ENCODE assay signal across 31 cellular contexts in the genomic region with DNA sequence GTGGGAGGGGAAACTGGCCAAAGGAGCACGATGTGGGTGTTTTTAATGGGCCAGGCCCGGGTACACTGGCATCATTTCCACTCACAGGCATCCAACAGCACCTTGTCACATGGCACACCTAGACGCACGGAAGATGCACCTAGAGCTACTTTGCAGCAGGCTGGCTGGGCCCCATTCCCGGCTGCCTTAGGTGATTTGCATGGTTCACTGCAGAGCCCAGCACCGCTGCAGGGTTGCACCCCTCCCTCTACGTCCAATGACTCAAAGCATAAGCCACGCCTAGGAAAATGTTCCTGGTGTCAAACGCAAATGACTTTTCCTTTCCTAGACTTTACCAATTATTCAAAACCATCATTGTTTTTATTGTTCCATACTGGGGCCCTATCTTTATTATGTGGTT.
DNase-seq lines count a peak whose midpoint lies in the region; ATAC-seq, FAIRE-seq and TF ChIP-seq lines count a peak whose summit lies in the region.
"Had no signal": no experiment of that assay in that cellular context is flagged by ENCODE, and none has a peak within 500 bp of the region (broad histone marks: within the 10 kb centered on the region; RNA-seq: fewer than 3 reads in every experiment).

No MANE protein-coding gene starts in this region.

- intact Hi-C loops in GM12878 (cut with micrococcal nuclease; ENCODE audit: unreplicated experiment) = no loop called here

- H3K9me3 ChIP-seq in GM12878 (replicated peaks; ENCODE audit: control insufficient read depth, insufficient read depth, low read length) (no peaks in the 10 kb centered on the region; the same call in 2 of the 3 replicates), small intestine (ENCODE audit: control insufficient read depth, low read depth) (no peaks in the 10 kb centered on the region)
- H3K9me3 ChIP-seq: gastrocnemius medialis, MG63 had no signal

- RAD21 ChIA-PET in GM12878 (lab: Charles Lee; ENCODE audit: unreplicated experiment) = no interaction called here

- no peaks in the 10 kb centered on the region for H3K79me2 ChIP-seq in GM12878 (ENCODE audit: control insufficient read depth, insufficient read depth, low read length)
- H3K79me2 ChIP-seq: hepatocyte had no signal

- DNase-seq in GM12878 (ENCODE audit: low read depth, low spot score) (no peak), small intestine (peak; percentile 2), DMS79 (lab: John Stamatoyannopoulos, UW) (no peak), SHP77 treated with DMSO at 0.1 percent for 48 hours (lab: John Stamatoyannopoulos, UW) (no peak)
- DNase-seq: activated CD4-positive, alpha-beta T cell treated with anti-CD3 and anti-CD28 coated beads for 4 hours; activated CD8-positive, alpha-beta memory T cell treated with anti-CD3 and anti-CD28 coated beads for 24 hours; activated effector memory CD4-positive, alpha-beta T cell treated with anti-CD3 and anti-CD28 coated beads, Interleukin-2, amount 50 U/mL, for 16 hours; activated naive CD8-positive, alpha-beta T cell treated with anti-CD3 and anti-CD28 coated beads, Interleukin-2, amount 10 ng/mL, durations not matched to agents 7 days and 5 days; activated T-cell treated with anti-CD3 and anti-CD28 coated beads, Interleukin-2, amount 50 U/mL, for 1 hour; caudate nucleus; cortex of kidney; endodermal cell; gastrocnemius medialis; MG63; NCI-H1417; NCI-H2081; NCI-H226; NCI-H748 treated with DMSO at 0.1 percent for 48 hours; posterior cingulate gyrus; stimulated activated CD4-positive, alpha-beta T cell treated with anti-CD3 and anti-CD28 coated beads, Interleukin-4, amount 100 ng/mL, for 24 hours had no signal

- no peak for TF ChIP-seq EP300 in GM12878 (IDR thresholded peaks at IDR 0.05; ENCODE audit: borderline replicate concordance in 1 of 2, control insufficient read depth in 1 of 2, low read depth in 2 of 2, low read length in 2 of 2)

- TF ChIP-seq CTCF in GM12878 (IDR thresholded peaks at IDR 0.05 in 2 of 3, conservative IDR thresholded peaks at IDR 0.05 in 1 of 3; ENCODE audit: control insufficient read depth in 2 of 3, extremely low read depth in 1 of 3, insufficient read depth in 1 of 3, low read depth in 3 of 3, low read length in 3 of 3) = no peak

- ATAC-seq in GM18511 (IDR thresholded peaks at IDR 0.05; ENCODE audit: unreplicated experiment) (peak; percentile 45), HG02885 (IDR thresholded peaks at IDR 0.05; ENCODE audit: poor library complexity, unreplicated experiment) (peak; percentile 61), GM12878 (peak; percentile 50), GM21528 (IDR thresholded peaks at IDR 0.05; ENCODE audit: low FRiP score, unreplicated experiment) (no peak)
- ATAC-seq: gastrocnemius medialis; left lobe of liver; sciatic nerve; stimulated activated effector memory CD8-positive, alpha-beta T cell treated with anti-CD3 and anti-CD28 coated beads, Interleukin-12 subunit alpha, Interleukin-12 subunit beta, amount 100 ng/mL, for 72 hours had no signal

- no peak overlapping the region for H3K4me2 ChIP-seq in GM12878 (ENCODE audit: control insufficient read depth, insufficient read depth)
- H3K4me2 ChIP-seq: hepatocyte had no signal

- in situ Hi-C loops in GM12878 (cut with MboI) = no loop called here

- 19% methylated on average over 9 of the region's 9 CpGs for WGBS in GM12878 (ENCODE audit: insufficient coverage, insufficient replicate concordance, low lambda C conversion rate, missing lambda C conversion rate)
- whole genome bisulfite sequencing in small intestine, 3 donors = 73 to 82% (median 80%) methylated on average over 9 of the region's 9 CpGs

- H2AFZ ChIP-seq in GM12878 (ENCODE audit: control insufficient read depth, low read depth, low read length) = no peak overlapping the region
- H2AFZ ChIP-seq: hepatocyte had no signal

- H3K4me1 ChIP-seq in GM12878 (ENCODE audit: control insufficient read depth, insufficient read depth, low read length) (peaks cover 14% of the 10 kb centered on the region), small intestine (ENCODE audit: control insufficient read depth in 2 of 2, insufficient read depth in 1 of 2, low read depth in 1 of 2, low read length in 1 of 2) (no peaks in the 10 kb centered on the region)
- H3K4me1 ChIP-seq: gastrocnemius medialis had no signal

- no peak for TF ChIP-seq POLR2A in GM12878 (IDR thresholded peaks at IDR 0.05; ENCODE audit: low read depth, low read length)

- SMC1A ChIA-PET in GM12878 (lab: Charles Lee; ENCODE audit: uncharacterized antibody, unreplicated experiment) = interaction anchor here (1.3 kb wide), 1 partner anchor 39 kb away, joined by 3 read pairs; no protein-coding TSS in a partner anchor

- CTCF ChIA-PET in GM12878 (lab: Yijun Ruan, JAX) = no interaction called here

- no TSS peak for BruUV-seq in GM12878 (replicated peaks; lab: Mats Ljungman, UMichigan)

- no peak overlapping the region for H3K9ac ChIP-seq in GM12878 (ENCODE audit: control insufficient read depth, insufficient read depth, low read length)

- H3K36me3 ChIP-seq in GM12878 (ENCODE audit: control insufficient read depth in 2 of 2, insufficient read depth in 2 of 2, low read length in 1 of 2) = no peaks in the 10 kb centered on the region
- H3K36me3 ChIP-seq in small intestine (ENCODE audit: control insufficient read depth in 2 of 2, insufficient read depth in 2 of 2, low read length in 2 of 2) = no peaks in the 10 kb centered on the region
- H3K36me3 ChIP-seq: gastrocnemius medialis, MG63 had no signal

- no peak for TF ChIP-seq RAD21 in GM12878 (IDR thresholded peaks at IDR 0.05; ENCODE audit: insufficient read depth, low read depth, low read length)

- H4K20me1 ChIP-seq in GM12878 (ENCODE audit: control insufficient read depth, insufficient read depth) = no peaks in the 10 kb centered on the region

- H3K4me3 ChIP-seq in GM12878 = no peak overlapping the region
- H3K4me3 ChIP-seq in small intestine (ENCODE audit: low read depth in 1 of 2, low read length in 2 of 2) = no peak overlapping the region
- H3K4me3 ChIP-seq: gastrocnemius medialis, hepatocyte, MG63, SK-N-MC had no signal

- no peak overlapping the region for H3K27ac ChIP-seq in GM12878 (ENCODE audit: control insufficient read depth, insufficient read depth)
- no peak overlapping the region for H3K27ac ChIP-seq in small intestine (ENCODE audit: low read depth in 1 of 2, low read length in 1 of 2)
- H3K27ac ChIP-seq: gastrocnemius medialis, hepatocyte, RWPE1, SK-N-MC had no signal

- H3K27me3 ChIP-seq in GM12878 (replicated peaks in 1 of 2; ENCODE audit: control insufficient read depth in 2 of 2, insufficient read depth in 2 of 2, low read length in 1 of 2) (no peaks in the 10 kb centered on the region), small intestine (ENCODE audit: control insufficient read depth in 2 of 2, insufficient read depth in 2 of 2, low read length in 2 of 2) (no peaks in the 10 kb centered on the region)
- H3K27me3 ChIP-seq: gastrocnemius medialis, hepatocyte, MG63 had no signal

- no peak for FAIRE-seq in GM12878 (lab: Jason Lieb, UNC)
- FAIRE-seq in small intestine (lab: Jason Lieb, UNC) = no peak
- FAIRE-seq: astrocyte, H1 had no signal

- POLR2A ChIA-PET in GM12878 (lab: Charles Lee) = no interaction called here

TF ChIP-seq in GM12878, 131 proteins besides CTCF, POLR2A, EP300 and RAD21 (continues in another document):
- TF ChIP-seq ZNF622 (IDR thresholded peaks at IDR 0.05) (no peak), IRF4 (IDR thresholded peaks at IDR 0.05; ENCODE audit: low read depth, low read length) (no peak), RELA (IDR thresholded peaks at IDR 0.05; ENCODE audit: borderline replicate concordance, partially characterized antibody) (no peak), TBL1XR1 (IDR thresholded peaks at IDR 0.05; ENCODE audit: low read depth, low read length) (no peak), MYB (IDR thresholded peaks at IDR 0.05; ENCODE audit: borderline replicate concordance, low read depth, low read length) (no peak)
- TF ChIP-seq, protein P1, sequence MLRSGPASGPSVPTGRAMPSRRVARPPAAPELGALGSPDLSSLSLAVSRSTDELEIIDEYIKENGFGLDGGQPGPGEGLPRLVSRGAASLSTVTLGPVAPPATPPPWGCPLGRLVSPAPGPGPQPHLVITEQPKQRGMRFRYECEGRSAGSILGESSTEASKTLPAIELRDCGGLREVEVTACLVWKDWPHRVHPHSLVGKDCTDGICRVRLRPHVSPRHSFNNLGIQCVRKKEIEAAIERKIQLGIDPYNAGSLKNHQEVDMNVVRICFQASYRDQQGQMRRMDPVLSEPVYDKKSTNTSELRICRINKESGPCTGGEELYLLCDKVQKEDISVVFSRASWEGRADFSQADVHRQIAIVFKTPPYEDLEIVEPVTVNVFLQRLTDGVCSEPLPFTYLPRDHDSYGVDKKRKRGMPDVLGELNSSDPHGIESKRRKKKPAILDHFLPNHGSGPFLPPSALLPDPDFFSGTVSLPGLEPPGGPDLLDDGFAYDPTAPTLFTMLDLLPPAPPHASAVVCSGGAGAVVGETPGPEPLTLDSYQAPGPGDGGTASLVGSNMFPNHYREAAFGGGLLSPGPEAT (IDR thresholded peaks at IDR 0.05; ENCODE audit: low read depth) = no peak
- TF ChIP-seq, protein P2, sequence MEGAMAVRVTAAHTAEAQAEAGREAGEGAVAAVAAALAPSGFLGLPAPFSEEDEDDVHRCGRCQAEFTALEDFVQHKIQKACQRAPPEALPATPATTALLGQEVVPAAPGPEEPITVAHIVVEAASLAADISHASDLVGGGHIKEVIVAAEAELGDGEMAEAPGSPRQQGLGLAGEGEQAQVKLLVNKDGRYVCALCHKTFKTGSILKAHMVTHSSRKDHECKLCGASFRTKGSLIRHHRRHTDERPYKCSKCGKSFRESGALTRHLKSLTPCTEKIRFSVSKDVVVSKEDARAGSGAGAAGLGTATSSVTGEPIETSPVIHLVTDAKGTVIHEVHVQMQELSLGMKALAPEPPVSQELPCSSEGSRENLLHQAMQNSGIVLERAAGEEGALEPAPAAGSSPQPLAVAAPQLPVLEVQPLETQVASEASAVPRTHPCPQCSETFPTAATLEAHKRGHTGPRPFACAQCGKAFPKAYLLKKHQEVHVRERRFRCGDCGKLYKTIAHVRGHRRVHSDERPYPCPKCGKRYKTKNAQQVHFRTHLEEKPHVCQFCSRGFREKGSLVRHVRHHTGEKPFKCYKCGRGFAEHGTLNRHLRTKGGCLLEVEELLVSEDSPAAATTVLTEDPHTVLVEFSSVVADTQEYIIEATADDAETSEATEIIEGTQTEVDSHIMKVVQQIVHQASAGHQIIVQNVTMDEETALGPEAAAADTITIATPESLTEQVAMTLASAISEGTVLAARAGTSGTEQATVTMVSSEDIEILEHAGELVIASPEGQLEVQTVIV (IDR thresholded peaks at IDR 0.05; ENCODE audit: borderline replicate concordance, partially characterized antibody) = no peak
